14 cellular contexts compared by ENCODE assay signal in the genomic region with DNA sequence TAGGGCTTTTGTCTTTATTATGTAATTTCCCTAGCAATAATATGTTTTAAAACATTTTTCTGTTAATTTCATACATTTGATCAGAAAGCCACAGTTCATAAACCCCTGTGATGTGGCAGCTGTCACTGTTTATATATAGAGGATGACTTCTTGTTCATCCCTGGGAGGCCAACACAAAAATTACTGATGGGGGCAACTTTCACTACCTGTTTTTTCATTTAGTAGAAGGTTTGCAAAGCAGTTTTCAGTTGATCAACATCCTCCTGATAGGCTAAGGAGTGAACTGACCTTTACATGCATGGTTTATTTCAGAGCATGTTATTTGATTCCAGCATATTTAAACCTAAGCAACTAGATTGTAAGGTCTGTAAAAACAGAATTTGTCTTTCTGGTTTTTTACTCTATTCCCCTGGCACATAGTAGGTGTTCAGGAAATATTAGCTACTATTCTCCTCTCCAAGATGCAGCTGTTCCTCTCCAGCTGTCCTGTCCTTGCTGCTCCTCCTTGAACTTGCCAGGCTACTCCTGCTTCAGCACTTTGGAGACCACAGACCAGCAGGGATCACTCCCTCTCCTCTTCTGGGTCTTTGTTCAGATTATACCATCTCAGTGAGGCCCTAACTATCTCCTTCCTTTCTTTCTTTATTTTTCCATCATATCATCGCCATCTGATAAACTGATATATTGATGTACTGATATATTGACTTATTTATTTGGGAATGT. TPM values are rescaled to one million over a fixed set of nuclear protein-coding genes. Genes with fewer than 3 reads are reported as not detected.
DNase-seq lines count a peak whose midpoint lies in the region; ATAC-seq and TF ChIP-seq lines count a peak whose summit lies in the region.
"Had no signal": no experiment of that assay in that cellular context is flagged by ENCODE, and none has a peak within 500 bp of the region (broad histone marks: within the 10 kb centered on the region; RNA-seq: fewer than 3 reads in every experiment).

No MANE protein-coding gene starts in this region.

- H3K79me2 ChIP-seq in GM23338 (replicated peaks; ENCODE audit: insufficient read depth) (peaks cover 99% of the 10 kb centered on the region), trophoblast cell (ENCODE audit: control insufficient read depth, insufficient read depth, low read length, poor library complexity) (no peaks in the 10 kb centered on the region)

- peaks cover 2% of the 10 kb centered on the region for H3K27me3 Mint-ChIP-seq in GM23338 (ENCODE audit: insufficient read depth, low read depth, poor library complexity)

- peaks cover 31% of the 10 kb centered on the region for H3K36me3 Mint-ChIP-seq in GM23338 (ENCODE audit: low read depth)

- peaks cover 7% of the 10 kb centered on the region for H3K9me3 Mint-ChIP-seq in GM23338

- peak; percentile 88 for ATAC-seq in GM18907 (IDR thresholded peaks at IDR 0.05; ENCODE audit: unreplicated experiment)
- ATAC-seq in GM23338: no peak
- ATAC-seq in HG03558 (IDR thresholded peaks at IDR 0.05; ENCODE audit: extremely low read depth, unreplicated experiment): peak; percentile 71
- ATAC-seq in GM18870 (IDR thresholded peaks at IDR 0.05; ENCODE audit: unreplicated experiment): no peak

- no peak overlapping the region for H3K4me3 ChIP-seq in GM23338
- H3K4me3 ChIP-seq in trophoblast cell (ENCODE audit: low read depth, low read length): no peak overlapping the region
- no peak overlapping the region for H3K4me3 ChIP-seq in foreskin fibroblast (ENCODE audit: low read depth in 1 of 2, low read length in 2 of 2)
- H3K4me3 ChIP-seq: lung, uterus had no signal

- H3K4ac ChIP-seq in trophoblast cell (ENCODE audit: low read depth, low read length): peak overlapping the region; percentile 27

- no peak overlapping the region for H3K4me3 Mint-ChIP-seq in GM23338

- H3K23ac ChIP-seq in trophoblast cell (ENCODE audit: low read length): no peak overlapping the region

- H3K27ac Mint-ChIP-seq in GM23338: peak overlapping the region; percentile 6; the same call in 1 of the 2 replicates

- H3K9me2 ChIP-seq in GM23338 (ENCODE audit: insufficient read depth): no peaks in the 10 kb centered on the region

- 0 out of 2 replicates have a peak overlapping the region, but pooled peaks have one; percentile 37 for H3K27ac ChIP-seq in GM23338 (ENCODE audit: low read depth)
- H3K27ac ChIP-seq in trophoblast cell (ENCODE audit: low read depth, low read length): no peak overlapping the region

- H3K9me3 ChIP-seq in trophoblast cell (ENCODE audit: insufficient read depth, low read depth, low read length): no peaks in the 10 kb centered on the region
- H3K9me3 ChIP-seq: uterus had no signal

- H3F3A ChIP-seq in GM23338 (replicated peaks; ENCODE audit: low read depth): no peaks in the 10 kb centered on the region

- no peak overlapping the region for H3K9ac ChIP-seq in trophoblast cell (ENCODE audit: low read length)

- H3K18ac ChIP-seq in trophoblast cell (ENCODE audit: low read length): no peak overlapping the region

- peaks cover 31% of the 10 kb centered on the region for H4K20me1 ChIP-seq in GM23338 (replicated peaks; ENCODE audit: insufficient read depth)

- no peak overlapping the region for H4K8ac ChIP-seq in trophoblast cell (ENCODE audit: low read depth, low read length)

- peaks cover 13% of the 10 kb centered on the region for H3K79me1 ChIP-seq in trophoblast cell (ENCODE audit: low read length)

- no peak for TF ChIP-seq CTCF in GM23338 (conservative IDR thresholded peaks at IDR 0.05; ENCODE audit: low read depth in 2 of 2)
- TF ChIP-seq CTCF in foreskin fibroblast (IDR thresholded peaks at IDR 0.05; ENCODE audit: low read depth, low read length): no peak

- DNase-seq in GM23338 (ENCODE audit: low spot score): no peak
- no peak for DNase-seq in trophoblast cell
- no peak for DNase-seq in activated CD8-positive, alpha-beta memory T cell treated with anti-CD3 and anti-CD28 coated beads for 24 hours
- DNase-seq in foreskin fibroblast: no peak
- no peak for DNase-seq in stimulated activated naive CD4-positive, alpha-beta T cell (lab: John Stamatoyannopoulos, UW)
- DNase-seq: activated CD4-positive, alpha-beta T cell treated with anti-CD3 and anti-CD28 coated beads for 4 hours; activated gamma-delta T cell treated with Interleukin-2 at 50 U/mL for 16 hours; DMS53; NCI-H2081 treated with DMSO at 0.1 percent for 48 hours; uterus had no signal

- H4K91ac ChIP-seq in trophoblast cell (ENCODE audit: low read depth, low read length): no peak overlapping the region

- H2BK12ac ChIP-seq in trophoblast cell (ENCODE audit: low read length): no peak overlapping the region

- no peaks in the 10 kb centered on the region for H3K27me3 ChIP-seq in GM23338 (ENCODE audit: insufficient read depth)
- no peaks in the 10 kb centered on the region for H3K27me3 ChIP-seq in trophoblast cell (ENCODE audit: insufficient read depth, low read length)
- H3K27me3 ChIP-seq: uterus had no signal

- H3K4me1 Mint-ChIP-seq in GM23338: peaks cover 57% of the 10 kb centered on the region

- H3K14ac ChIP-seq in trophoblast cell (ENCODE audit: low read length): no peak overlapping the region

- H3K4me2 ChIP-seq in GM23338 (no peak overlapping the region), trophoblast cell (ENCODE audit: low read length) (no peak overlapping the region)

- peaks cover 56% of the 10 kb centered on the region for H3K4me1 ChIP-seq in GM23338 (ENCODE audit: insufficient read depth)
- H3K4me1 ChIP-seq in trophoblast cell (ENCODE audit: control insufficient read depth in 1 of 2, insufficient read depth in 2 of 2, low read length in 2 of 2): peaks cover 9 to 26% of the 10 kb centered on the region in 2 experiments

- H2AFZ ChIP-seq in GM23338 (no peak overlapping the region), trophoblast cell (ENCODE audit: insufficient read depth, low read length, poor library complexity) (no peak overlapping the region)

- no CpG with 5 or more reads among the region's 1 CpG for WGBS in trophoblast cell (ENCODE audit: extremely low coverage, insufficient coverage, insufficient read length)

- H2BK120ac ChIP-seq in trophoblast cell (ENCODE audit: insufficient read depth, low read length, poor library complexity): no peak overlapping the region

- H3K36me3 ChIP-seq in GM23338 (ENCODE audit: insufficient read depth) (no peaks in the 10 kb centered on the region), trophoblast cell (ENCODE audit: control insufficient read depth in 1 of 2, insufficient read depth in 2 of 2, low read length in 2 of 2) (no peaks in the 10 kb centered on the region)
- H3K36me3 ChIP-seq: uterus had no signal

- no peak overlapping the region for H2AK5ac ChIP-seq in trophoblast cell (ENCODE audit: low read length)

- no peak overlapping the region for H2BK5ac ChIP-seq in trophoblast cell (ENCODE audit: low read depth, low read length, poor library complexity)

- H4K12ac ChIP-seq in trophoblast cell (ENCODE audit: low read depth, low read length): no peak overlapping the region

TF ChIP-seq in GM23338, 12 proteins besides CTCF, POLR2A, EP300 and RAD21:
- TF ChIP-seq JUNB (IDR thresholded peaks at IDR 0.05; ENCODE audit: unreplicated experiment) (no peak), REST (IDR thresholded peaks at IDR 0.05; ENCODE audit: unreplicated experiment) (no peak)

RNA-seq across cellular contexts. Expression of gene ROR1, which starts 54.7 kb away (rescaled TPM):
- total RNA-seq in GM23338 (2014; rRNA removed; shearing (Covaris generic)): 94.3 and 96.0 TPM in 2 replicates
- 53.8 and 59.7 TPM in 2 replicates for polyA plus RNA-seq in GM23338 (2016; fragmentation: Nextera tagmentation; extraction: Ambion mirVana)
- 29.9 and 31.0 TPM in 2 replicates for polyA plus RNA-seq in trophoblast cell (2013)

Comparison
In these comparisons a context has a peak if more than half of its experiments do, and no peak if none do; other contexts are left out.
1. ATAC-seq: peak in GM18907 (single experiment) and HG03558 (single experiment); none in GM23338 (single experiment) and GM18870 (single experiment).